20 cellular contexts compared by ENCODE assay signal in genomic region chr9:136964833-136965422, GRCh38. TPM values are rescaled to one million over a fixed set of nuclear protein-coding genes. Genes with fewer than 3 reads are reported as not detected.
DNase-seq lines count a peak whose midpoint lies in the region; ATAC-seq and TF ChIP-seq lines count a peak whose summit lies in the region.
"Had no signal": no experiment of that assay in that cellular context is flagged by ENCODE, and none has a peak within 500 bp of the region (broad histone marks: within the 10 kb centered on the region; RNA-seq: fewer than 3 reads in every experiment).

No MANE protein-coding gene starts in this region.

- no peak overlapping the region for H2AFZ ChIP-seq in OCI-LY7 (ENCODE audit: low read length)
- H2AFZ ChIP-seq: GM23248, parathyroid adenoma had no signal

- no peaks in the 10 kb centered on the region for H3K9me3 ChIP-seq in CD8-positive, alpha-beta T cell (ENCODE audit: low read length)
- H3K9me3 ChIP-seq in OCI-LY7 (ENCODE audit: low read length) = no peaks in the 10 kb centered on the region
- H3K9me3 ChIP-seq: breast epithelium, esophagus muscularis mucosa, left lung, vagina had no signal

- intact Hi-C loops in CD8-positive, alpha-beta T cell (cut with DNase I, micrococcal nuclease) = no loop called here
- intact Hi-C loops in left colon (cut with DNase I, micrococcal nuclease) (no loop called here), OCI-LY7 (cut with micrococcal nuclease; ENCODE audit: unreplicated experiment) (no loop called here)
- intact Hi-C loops in activated T-helper 2 cell treated with anti-CD3 and anti-CD28 coated beads, Interferon-gamma antibody, Interleukin-2, Interleukin-4, amounts not matched to agents 10 μg/mL and 5 μg/mL and 100 μg/mL, durations not matched to agents 14 hours and 24 hours and 36 hours (cut with micrococcal nuclease) = no loop called here

- BruUV-seq in OCI-LY7 (replicated peaks; lab: Mats Ljungman, UMichigan) = no TSS peak

- H3K27me3 ChIP-seq in CD8-positive, alpha-beta T cell (ENCODE audit: insufficient read depth, low read length) = no peaks in the 10 kb centered on the region
- H3K27me3 ChIP-seq: breast epithelium, vagina had no signal

- no peak for DNase-seq in CD8-positive, alpha-beta T cell
- DNase-seq in RWPE1 (ENCODE audit: low spot score) (no peak), left colon (no peak), OCI-LY7 (ENCODE audit: low spot score) (no peak), NCI-H1417 treated with DMSO at 0.1 percent for 48 hours (lab: John Stamatoyannopoulos, UW) (no peak)
- DNase-seq in activated T-helper 2 cell treated with anti-CD3 and anti-CD28 coated beads, Interferon-gamma antibody, Interleukin-2, Interleukin-4, amounts not matched to agents 10 μg/mL and 5 μg/mL and 100 μg/mL, durations not matched to agents 14 hours and 24 hours and 36 hours (ENCODE audit: low spot score) = no peak
- DNase-seq: GM23248; Kasumi-1; left lung; NCI-H1105; NCI-H2107; NCI-H524 treated with DMSO at 0.1 percent for 48 hours; SHP77 treated with DMSO at 0.1 percent for 48 hours; stimulated activated CD4-positive, alpha-beta T cell treated with anti-CD3 and anti-CD28 coated beads, Interleukin-2, amount 100 ng/mL, for 24 hours had no signal

- peak overlapping the region; percentile 68 for H3K27ac Mint-ChIP-seq in CD8-positive, alpha-beta T cell
- no peak overlapping the region for H3K27ac Mint-ChIP-seq in activated T-helper 2 cell treated with anti-CD3 and anti-CD28 coated beads, Interferon-gamma antibody, Interleukin-2, Interleukin-4, amounts not matched to agents 10 μg/mL and 5 μg/mL and 100 μg/mL, durations not matched to agents 14 hours and 24 hours and 36 hours

- TF ChIP-seq CTCF in CD8-positive, alpha-beta T cell (IDR thresholded peaks at IDR 0.05) = no peak
- TF ChIP-seq CTCF in RWPE1 (conservative IDR thresholded peaks at IDR 0.05; ENCODE audit: low read depth) (no peak), OCI-LY7 (conservative IDR thresholded peaks at IDR 0.05; ENCODE audit: low read length) (no peak)

- no peak overlapping the region for H3K4me3 Mint-ChIP-seq in CD8-positive, alpha-beta T cell
- no peak overlapping the region for H3K4me3 Mint-ChIP-seq in activated T-helper 2 cell treated with anti-CD3 and anti-CD28 coated beads, Interferon-gamma antibody, Interleukin-2, Interleukin-4, amounts not matched to agents 10 μg/mL and 5 μg/mL and 100 μg/mL, durations not matched to agents 14 hours and 24 hours and 36 hours (ENCODE audit: low read depth)

- CTCF ChIA-PET in CD8-positive, alpha-beta T cell (lab: Charles Lee) = interaction anchor here (0.7 to 0.9 kb wide), 2 partner anchors 70 to 71 kb away, joined by 3 to 4 read pairs; no protein-coding TSS in a partner anchor
- CTCF ChIA-PET in RWPE1 (lab: Yijun Ruan, JAX) = interaction anchor here (0.7 to 1.4 kb wide), 5 partner anchors 10 to 535 kb away, joined by 3 to 5 read pairs (median 3); partner anchors contain the start of gene FBXW5
- CTCF ChIA-PET in OCI-LY7 (lab: Charles Lee; ENCODE audit: unreplicated experiment) = interaction anchor here (0.7 kb wide), 1 partner anchor 14 kb away, joined by 3 read pairs; no protein-coding TSS in a partner anchor

- no peaks in the 10 kb centered on the region for H3K27me3 Mint-ChIP-seq in CD8-positive, alpha-beta T cell (ENCODE audit: low read depth)
- H3K27me3 Mint-ChIP-seq in activated T-helper 2 cell treated with anti-CD3 and anti-CD28 coated beads, Interferon-gamma antibody, Interleukin-2, Interleukin-4, amounts not matched to agents 10 μg/mL and 5 μg/mL and 100 μg/mL, durations not matched to agents 14 hours and 24 hours and 36 hours (ENCODE audit: low read depth) = peaks cover 2% of the 10 kb centered on the region

- H3K4me2 ChIP-seq in OCI-LY7 (ENCODE audit: low read length) = no peak overlapping the region

- no peak for ATAC-seq in CD8-positive, alpha-beta T cell
- ATAC-seq in left colon = peak; percentile 4
- ATAC-seq: left lung had no signal

- POLR2A ChIA-PET in CD8-positive, alpha-beta T cell (lab: Charles Lee) = interaction anchor here (1.0 to 1.3 kb wide), 3 partner anchors 10 to 32 kb away, joined by 3 read pairs; partner anchors contain the start of gene CLIC3
- POLR2A ChIA-PET in RWPE1 (lab: Yijun Ruan, JAX; ENCODE audit: low non-redundant PET) = interaction anchor here (0.6 kb wide), 1 partner anchor 13 kb away, joined by 3 read pairs; no protein-coding TSS in a partner anchor
- POLR2A ChIA-PET in OCI-LY7 (lab: Charles Lee) = interaction anchor here (0.7 kb wide), 1 partner anchor 37 kb away, joined by 4 read pairs; no protein-coding TSS in a partner anchor

- no peaks in the 10 kb centered on the region for H3K36me3 Mint-ChIP-seq in CD8-positive, alpha-beta T cell
- no peaks in the 10 kb centered on the region for H3K36me3 Mint-ChIP-seq in activated T-helper 2 cell treated with anti-CD3 and anti-CD28 coated beads, Interferon-gamma antibody, Interleukin-2, Interleukin-4, amounts not matched to agents 10 μg/mL and 5 μg/mL and 100 μg/mL, durations not matched to agents 14 hours and 24 hours and 36 hours (ENCODE audit: low read depth)

- H4K20me1 ChIP-seq in OCI-LY7 (ENCODE audit: insufficient read depth, low read length) = no peaks in the 10 kb centered on the region

- no peaks in the 10 kb centered on the region for H3K36me3 ChIP-seq in CD8-positive, alpha-beta T cell (ENCODE audit: insufficient read depth, low read length)
- no peaks in the 10 kb centered on the region for H3K36me3 ChIP-seq in OCI-LY7 (ENCODE audit: insufficient read depth, low read length)
- H3K36me3 ChIP-seq: breast epithelium, esophagus muscularis mucosa, left lung, vagina had no signal

- no peaks in the 10 kb centered on the region for H3K9me3 Mint-ChIP-seq in CD8-positive, alpha-beta T cell
- no peaks in the 10 kb centered on the region for H3K9me3 Mint-ChIP-seq in activated T-helper 2 cell treated with anti-CD3 and anti-CD28 coated beads, Interferon-gamma antibody, Interleukin-2, Interleukin-4, amounts not matched to agents 10 μg/mL and 5 μg/mL and 100 μg/mL, durations not matched to agents 14 hours and 24 hours and 36 hours

- H3K9me2 ChIP-seq in OCI-LY7 (ENCODE audit: insufficient read depth, low read length) = no peaks in the 10 kb centered on the region

- peaks cover 51% of the 10 kb centered on the region for H3K4me1 ChIP-seq in CD8-positive, alpha-beta T cell (ENCODE audit: insufficient read depth, low read length)
- peaks cover 8% of the 10 kb centered on the region for H3K4me1 ChIP-seq in OCI-LY7 (ENCODE audit: insufficient read depth, low read length, poor library complexity, severe bottlenecking)
- H3K4me1 ChIP-seq: breast epithelium, parathyroid adenoma had no signal

- peaks cover 40% of the 10 kb centered on the region for H3K4me1 Mint-ChIP-seq in CD8-positive, alpha-beta T cell (ENCODE audit: low read depth)
- H3K4me1 Mint-ChIP-seq in activated T-helper 2 cell treated with anti-CD3 and anti-CD28 coated beads, Interferon-gamma antibody, Interleukin-2, Interleukin-4, amounts not matched to agents 10 μg/mL and 5 μg/mL and 100 μg/mL, durations not matched to agents 14 hours and 24 hours and 36 hours (ENCODE audit: low read depth) = peaks cover 10% of the 10 kb centered on the region

- no peak overlapping the region for H3K27ac ChIP-seq in CD8-positive, alpha-beta T cell (ENCODE audit: low read depth, low read length)
- peak overlapping the region; percentile 66 for H3K27ac ChIP-seq in RWPE1
- H3K27ac ChIP-seq in OCI-LY7 (ENCODE audit: low read depth, low read length, poor library complexity, severe bottlenecking) = no peak overlapping the region
- H3K27ac ChIP-seq: breast epithelium, esophagus muscularis mucosa, GM23248, left lung, parathyroid adenoma, vagina had no signal

- H3K4me3 ChIP-seq in CD8-positive, alpha-beta T cell (ENCODE audit: low read depth, low read length) = no peak overlapping the region
- H3K4me3 ChIP-seq in OCI-LY7 (ENCODE audit: low read depth, low read length, poor library complexity, severe bottlenecking) = no peak overlapping the region
- H3K4me3 ChIP-seq: breast epithelium, esophagus muscularis mucosa, GM23248, left lung, vagina had no signal

- H3K79me2 ChIP-seq in OCI-LY7 (ENCODE audit: insufficient read depth, low read depth, low read length) = no peaks in the 10 kb centered on the region
- H3K79me2 ChIP-seq: parathyroid adenoma had no signal

RNA-seq across cellular contexts. Expression of gene PTGDS, which starts 12.4 kb away (rescaled TPM):
- total RNA-seq in CD8-positive, alpha-beta T cell = 1 to 10 TPM; 7.5 to 7.8 TPM
- total RNA-seq in left colon (10 to 100 TPM in 1 of 2 donors, 1 to 10 TPM in 1; 8.7 to 36.9 TPM), OCI-LY7 (2022) (not detected in 2 replicates)
- total RNA-seq in OCI-LY7 (2014; rRNA removed; shearing (Covaris generic)) = not detected in 2 replicates
- not detected in 2 replicates for total RNA-seq in activated T-helper 2 cell treated with anti-CD3 and anti-CD28 coated beads, Interferon-gamma antibody, Interleukin-2, Interleukin-4, amounts not matched to agents 10 μg/mL and 5 μg/mL and 100 μg/mL, durations not matched to agents 14 hours and 24 hours and 36 hours
- total RNA-seq: activated CD8-positive, alpha-beta memory T cell treated with anti-CD3 and anti-CD28 coated beads for 36 hours; GM23248; HT1080 had no signal

RNA-seq across cellular contexts. Expression of gene LCN12, which starts 12.9 kb away (rescaled TPM):
- total RNA-seq in CD8-positive, alpha-beta T cell = 1 to 10 TPM; 1.0 to 2.4 TPM
- 10 to 100 TPM in 1 of 2 donors, 1 to 10 TPM in 1; 8.5 to 10.2 TPM for total RNA-seq in left colon
- total RNA-seq in OCI-LY7 (2014; rRNA removed; shearing (Covaris generic)) = 0.95 and 6.5 TPM in 2 replicates
- total RNA-seq in OCI-LY7 (2022) = 3.5 and 3.7 TPM in 2 replicates
- 2.0 and 2.1 TPM in 2 replicates for total RNA-seq in activated T-helper 2 cell treated with anti-CD3 and anti-CD28 coated beads, Interferon-gamma antibody, Interleukin-2, Interleukin-4, amounts not matched to agents 10 μg/mL and 5 μg/mL and 100 μg/mL, durations not matched to agents 14 hours and 24 hours and 36 hours
- total RNA-seq: esophagus muscularis mucosa, GM23248, HT1080, vagina had no signal

RNA-seq across cellular contexts. Expression of gene LCNL1, which starts 17.9 kb away (rescaled TPM):
- total RNA-seq in CD8-positive, alpha-beta T cell = under 1 TPM; 0.30 to 0.58 TPM
- total RNA-seq in left colon (under 1 TPM in 1 of 2 donors, not detected in 1; 0.06 TPM), OCI-LY7 (2022) (not detected in 2 replicates)
- not detected in 2 replicates for total RNA-seq in OCI-LY7 (2014; rRNA removed; shearing (Covaris generic))
- not detected in 2 replicates for total RNA-seq in activated T-helper 2 cell treated with anti-CD3 and anti-CD28 coated beads, Interferon-gamma antibody, Interleukin-2, Interleukin-4, amounts not matched to agents 10 μg/mL and 5 μg/mL and 100 μg/mL, durations not matched to agents 14 hours and 24 hours and 36 hours
- total RNA-seq: GM23248, HT1080 had no signal

RNA-seq across cellular contexts. Expression of gene C8G, which starts 19.9 kb away (rescaled TPM):
- total RNA-seq in CD8-positive, alpha-beta T cell = not detected
- total RNA-seq in left colon (1 to 10 TPM; 3.9 to 8.3 TPM), OCI-LY7 (2022) (2.1 and 2.2 TPM in 2 replicates)
- 0.95 and 1.0 TPM in 2 replicates for total RNA-seq in OCI-LY7 (2014; rRNA removed; shearing (Covaris generic))
- total RNA-seq in activated T-helper 2 cell treated with anti-CD3 and anti-CD28 coated beads, Interferon-gamma antibody, Interleukin-2, Interleukin-4, amounts not matched to agents 10 μg/mL and 5 μg/mL and 100 μg/mL, durations not matched to agents 14 hours and 24 hours and 36 hours = 0.76 and 0.89 TPM in 2 replicates
- total RNA-seq: breast epithelium, esophagus muscularis mucosa, GM23248, vagina had no signal

RNA-seq across cellular contexts. Expression of gene FBXW5, which starts 20.4 kb away (rescaled TPM):
- 10 to 100 TPM; 38.4 to 39.5 TPM for total RNA-seq in CD8-positive, alpha-beta T cell
- total RNA-seq in left colon = 100 to 1,000 TPM; 167 to 195 TPM
- total RNA-seq in OCI-LY7 (2014; rRNA removed; shearing (Covaris generic)) = 78.7 and 89.6 TPM in 2 replicates
- 59.1 and 63.3 TPM in 2 replicates for total RNA-seq in OCI-LY7 (2022)
- 94.4 and 95.9 TPM in 2 replicates for total RNA-seq in activated T-helper 2 cell treated with anti-CD3 and anti-CD28 coated beads, Interferon-gamma antibody, Interleukin-2, Interleukin-4, amounts not matched to agents 10 μg/mL and 5 μg/mL and 100 μg/mL, durations not matched to agents 14 hours and 24 hours and 36 hours
